In the genomic region with DNA sequence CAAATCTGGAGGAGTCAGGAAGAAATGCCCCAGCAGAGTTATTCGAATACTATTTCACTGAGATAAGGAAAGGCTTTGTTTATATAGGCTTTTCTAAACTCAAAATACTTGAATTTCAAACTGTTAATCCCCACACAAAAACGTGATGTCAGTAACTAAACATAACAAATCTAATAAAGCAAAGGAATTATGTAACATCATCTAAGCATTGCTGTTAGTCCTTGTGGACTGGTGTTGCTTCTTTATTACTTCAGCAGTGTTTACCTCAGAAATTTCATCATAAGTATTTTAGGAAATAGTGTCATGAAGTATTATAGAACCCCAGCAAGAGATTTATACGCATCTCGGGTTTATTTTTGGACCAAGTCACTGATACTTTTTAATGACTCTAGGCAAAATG, we compare ENCODE assay signal across 16 cellular contexts. TPM values are rescaled to one million over a fixed set of nuclear protein-coding genes. Genes with fewer than 3 reads are reported as not detected.
DNase-seq lines count a peak whose midpoint lies in the region; ATAC-seq and TF ChIP-seq lines count a peak whose summit lies in the region.
"Had no signal": no experiment of that assay in that cellular context is flagged by ENCODE, and none has a peak within 500 bp of the region (broad histone marks: within the 10 kb centered on the region; RNA-seq: fewer than 3 reads in every experiment).

No MANE protein-coding gene starts in this region.

- no peaks in the 10 kb centered on the region for H3K9me2 ChIP-seq in GM23248 (ENCODE audit: insufficient read depth)

- TF ChIP-seq CTCF in fibroblast of villous mesenchyme (IDR thresholded peaks at IDR 0.05; ENCODE audit: insufficient read depth, low read depth, low read length), result no peak
- TF ChIP-seq CTCF in gastrocnemius medialis (IDR thresholded peaks at IDR 0.05 in 4 of 5, conservative IDR thresholded peaks at IDR 0.05 in 1 of 5), result no peak
- no peak for TF ChIP-seq CTCF in foreskin fibroblast (IDR thresholded peaks at IDR 0.05; ENCODE audit: low read depth, low read length)

- H3K27ac ChIP-seq in GM23248 (no peak overlapping the region), gastrocnemius medialis (peak overlapping the region; percentile 62 to 87 (median 76))

- TF ChIP-seq POLR2A in gastrocnemius medialis (IDR thresholded peaks at IDR 0.05), result no peak

- in situ Hi-C loops in GM23248 (cut with MboI) (no loop called here), gastrocnemius medialis (cut with MboI; ENCODE audit: low sequenced_read_pairs in 4 of 4) (no loop called here)

- no peak overlapping the region for H3K4me2 ChIP-seq in GM23248 (ENCODE audit: unreplicated experiment)
- H3K4me2 ChIP-seq: smooth muscle cell had no signal

- H3K9ac ChIP-seq in GM23248, result no peak overlapping the region

- H2AFZ ChIP-seq in GM23248, result no peak overlapping the region

- no peaks in the 10 kb centered on the region for H3K9me3 ChIP-seq in GM23248 (ENCODE audit: low read depth)
- no peaks in the 10 kb centered on the region for H3K9me3 ChIP-seq in gastrocnemius medialis
- H3K9me3 ChIP-seq: thoracic aorta had no signal

- peaks cover 6% of the 10 kb centered on the region; the same call in 1 of the 2 replicates for H3K79me2 ChIP-seq in GM23248 (ENCODE audit: insufficient read depth)

- H3K4me3 ChIP-seq in GM23248, result no peak overlapping the region
- H3K4me3 ChIP-seq in fibroblast of villous mesenchyme (ENCODE audit: low read depth, low read length), result no peak overlapping the region
- H3K4me3 ChIP-seq in gastrocnemius medialis, result no peak overlapping the region
- no peak overlapping the region for H3K4me3 ChIP-seq in foreskin fibroblast (ENCODE audit: low read depth in 1 of 2, low read length in 2 of 2)
- H3K4me3 ChIP-seq: smooth muscle cell, thoracic aorta had no signal

- ATAC-seq in gastrocnemius medialis, result peak; percentile 98 to 99
- ATAC-seq: left colon had no signal

- H3K36me3 ChIP-seq in GM23248 (ENCODE audit: low read depth) (peaks cover 52% of the 10 kb centered on the region), gastrocnemius medialis (peaks cover 2 to 33% of the 10 kb centered on the region in 2 donors)

- no peaks in the 10 kb centered on the region for H3K27me3 ChIP-seq in GM23248 (replicated peaks; ENCODE audit: insufficient read depth)
- no peaks in the 10 kb centered on the region for H3K27me3 ChIP-seq in gastrocnemius medialis

- peak; percentile 21 for DNase-seq in GM23248
- peak; percentile 55 for DNase-seq in amniotic epithelial cell (ENCODE audit: low read depth)
- peak; percentile 73 for DNase-seq in fibroblast of villous mesenchyme (ENCODE audit: low read depth)
- DNase-seq in gastrocnemius medialis, result no peak
- no peak for DNase-seq in NCI-H510A (lab: John Stamatoyannopoulos, UW)
- no peak for DNase-seq in UCSD-AML1 (lab: John Stamatoyannopoulos, UW; ENCODE audit: unreplicated experiment)
- DNase-seq in foreskin fibroblast, result no peak
- DNase-seq: activated CD4-positive, alpha-beta T cell treated with anti-CD3 and anti-CD28 coated beads, Interleukin-2, amount 50 U/mL, for 4 hours; activated naive CD4-positive, alpha-beta T cell treated with anti-CD3 and anti-CD28 coated beads for 36 hours; activated T-cell treated with anti-CD3 and anti-CD28 coated beads, Interleukin-2, amount 50 U/mL, for 1 hour; left colon; NCI-H1092; NCI-H69; occipital lobe had no signal

- H4K20me1 ChIP-seq in GM23248 (ENCODE audit: insufficient read depth), result no peaks in the 10 kb centered on the region

- H3K4me1 ChIP-seq in GM23248 (ENCODE audit: insufficient read depth) (no peaks in the 10 kb centered on the region), gastrocnemius medialis (peaks cover 20 to 34% of the 10 kb centered on the region in 2 donors)

- WGBS in GM23248 (ENCODE audit: low coverage in 1 of 2, low lambda C conversion rate in 2 of 2, missing lambda C conversion rate in 2 of 2), 2 experiments, result 41 to 44% methylated on average over 4 of the region's 4 CpGs

- H3F3A ChIP-seq in GM23248 (ENCODE audit: insufficient read depth), result 0 out of 2 replicates have a peak, but pooled peaks cover 4% of the 10 kb centered on the region

- intact Hi-C loops in gastrocnemius medialis (cut with DNase I; ENCODE audit: low total_unique reads), result loop anchor here (1.0 to 10.0 kb wide), 4 partner anchors 19 to 809 kb away; partner anchors contain the start of genes FAM161A, PEX13 and SANBR

RNA-seq across cellular contexts. Expression of gene SANBR, which starts 19.7 kb away (rescaled TPM):
- total RNA-seq in GM23248 (2014; rRNA removed; shearing (Covaris generic)), result 8.5 and 10.1 TPM in 2 replicates
- polyA plus RNA-seq in GM23248 (2016; fragmentation: Nextera tagmentation; extraction: Ambion mirVana), result 6.2 and 8.3 TPM in 2 replicates
- total RNA-seq in fibroblast of villous mesenchyme (13.2 and 16.0 TPM in 2 replicates), gastrocnemius medialis (1 to 10 TPM; 1.5 to 6.5 (median 2.1) TPM)

RNA-seq across cellular contexts. Expression of gene PUS10, which starts 27.9 kb away (rescaled TPM):
- 5.2 and 7.1 TPM in 2 replicates for total RNA-seq in GM23248 (2014; rRNA removed; shearing (Covaris generic))
- 5.3 and 6.7 TPM in 2 replicates for polyA plus RNA-seq in GM23248 (2016; fragmentation: Nextera tagmentation; extraction: Ambion mirVana)
- 4.2 and 7.8 TPM in 2 replicates for total RNA-seq in fibroblast of villous mesenchyme
- total RNA-seq in gastrocnemius medialis, result 1 to 10 TPM; 1.0 to 5.0 (median 3.5) TPM

RNA-seq across cellular contexts. Expression of gene PEX13, which starts 28.5 kb away (rescaled TPM):
- total RNA-seq in GM23248 (2014; rRNA removed; shearing (Covaris generic)), result 39.1 and 43.6 TPM in 2 replicates
- polyA plus RNA-seq in GM23248 (2016; fragmentation: Nextera tagmentation; extraction: Ambion mirVana), result 22.4 and 25.0 TPM in 2 replicates
- total RNA-seq in fibroblast of villous mesenchyme (28.7 and 42.3 TPM in 2 replicates), gastrocnemius medialis (10 to 100 TPM; 19.3 to 53.9 (median 35.4) TPM)

Comparison
In these comparisons a context has a peak if more than half of its experiments do, and no peak if none do; other contexts are left out.
1. DNase-seq: peak in GM23248 (single experiment), amniotic epithelial cell (single experiment) and fibroblast of villous mesenchyme (single experiment); none in gastrocnemius medialis (0 of 2), NCI-H510A (single experiment), UCSD-AML1 (single experiment) and foreskin fibroblast (0 of 2).